In the genomic region with DNA sequence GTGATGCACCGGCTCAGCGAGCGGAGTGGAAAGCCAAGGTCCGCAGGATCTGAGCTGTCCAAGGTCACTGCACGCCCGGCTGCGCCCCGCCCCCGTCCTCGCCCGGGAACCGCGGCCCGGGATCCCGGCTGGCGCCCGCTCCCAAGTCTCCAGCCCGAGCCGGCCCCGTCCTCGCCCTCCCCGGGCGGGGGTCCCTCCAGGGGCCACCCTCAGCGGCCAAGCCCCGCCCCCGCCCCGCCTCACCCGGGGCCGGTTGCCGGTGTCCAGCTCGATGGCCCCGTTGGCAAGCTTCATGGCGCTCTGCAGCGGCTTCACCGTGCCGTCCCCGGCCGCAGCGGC, we compare ENCODE assay signal across 8 cellular contexts. TPM values are rescaled to one million over a fixed set of nuclear protein-coding genes. Genes with fewer than 3 reads are reported as not detected.
A peak's percentile ranks its signal among the peaks of the same experiment; 100 is the strongest.
DNase-seq lines count a peak whose midpoint lies in the region; ATAC-seq, FAIRE-seq and TF ChIP-seq lines count a peak whose summit lies in the region.

No MANE protein-coding gene starts in this region.

- no peaks in the 10 kb centered on the region for H3K9me3 Mint-ChIP-seq in CD4-positive, alpha-beta T cell

- dilution Hi-C loops in keratinocyte (cut with MboI; ENCODE audit: extremely low pct_ligation_motif_present, low sequenced_read_pairs), result no loop called here

- no peak for TF ChIP-seq POLR2A in body of pancreas (IDR thresholded peaks at IDR 0.05)

- H3K36me3 Mint-ChIP-seq in CD4-positive, alpha-beta T cell (ENCODE audit: low read depth), result peaks cover 27% of the 10 kb centered on the region

- H3K9ac ChIP-seq in HUES6 (ENCODE audit: low read length) (peak overlapping the region; percentile 86), keratinocyte (ENCODE audit: control insufficient read depth, extremely low read depth, insufficient read depth, low read length) (peak overlapping the region; percentile 74), stomach smooth muscle (ENCODE audit: low read length in 2 of 2) (peak overlapping the region; percentile 62 to 77)

- no peak for ATAC-seq in CD4-positive, alpha-beta T cell (ENCODE audit: poor library complexity)
- ATAC-seq in GM19463 (IDR thresholded peaks at IDR 0.05; ENCODE audit: unreplicated experiment) (peak; percentile 12), body of pancreas (peak; percentile 26)

- peak overlapping the region; percentile 79 for H3K27ac Mint-ChIP-seq in CD4-positive, alpha-beta T cell

- H3K36me3 ChIP-seq in HUES6 (ENCODE audit: control insufficient read depth, insufficient read depth, low read length) (peaks cover 20% of the 10 kb centered on the region), body of pancreas (replicated peaks in 1 of 2; ENCODE audit: insufficient read depth in 1 of 2, low read depth in 2 of 2) (peaks cover 0 to 5% of the 10 kb centered on the region in 2 donors), keratinocyte (ENCODE audit: control insufficient read depth in 2 of 2, extremely low read depth in 1 of 2, insufficient read depth in 2 of 2, low read length in 2 of 2) (peaks cover 5 to 14% of the 10 kb centered on the region in 2 experiments), stomach smooth muscle (ENCODE audit: control insufficient read depth in 2 of 2, insufficient read depth in 2 of 2, low read length in 2 of 2) (peaks cover 7 to 13% of the 10 kb centered on the region in 2 donors)

- H3K27me3 ChIP-seq in CD4-positive, alpha-beta T cell (ENCODE audit: control insufficient read depth, insufficient read depth, low read length), result no peaks in the 10 kb centered on the region
- H3K27me3 ChIP-seq in HUES6 (ENCODE audit: control insufficient read depth, insufficient read depth, low read length) (peaks cover 31% of the 10 kb centered on the region), body of pancreas (no peaks in the 10 kb centered on the region), keratinocyte (ENCODE audit: control insufficient read depth, extremely low read depth, insufficient read depth, low read length) (no peaks in the 10 kb centered on the region), stomach smooth muscle (ENCODE audit: control insufficient read depth in 1 of 2, insufficient read depth in 2 of 2, low read length in 2 of 2) (no peaks in the 10 kb centered on the region)

- CTCF ChIA-PET in CD4-positive, alpha-beta T cell (lab: Charles Lee), result interaction anchor here (1.0 to 1.9 kb wide), 2 partner anchors 15 to 20 kb away, joined by 4 to 7 read pairs; no protein-coding TSS in a partner anchor

- peak overlapping the region; percentile 86 for H3K4me3 ChIP-seq in HUES6 (ENCODE audit: low read depth, low read length)
- H3K4me3 ChIP-seq in body of pancreas, result peak overlapping the region; percentile 52 to 90
- peak overlapping the region; percentile 64 to 84 (median 83) for H3K4me3 ChIP-seq in keratinocyte (ENCODE audit: control insufficient read depth in 2 of 3, extremely low read depth in 1 of 3, insufficient read depth in 2 of 3, low read depth in 1 of 3, low read length in 3 of 3)
- H3K4me3 ChIP-seq in stomach smooth muscle (ENCODE audit: low read length in 2 of 2), result peak overlapping the region; percentile 68 to 85

- peak in 1 of 10 experiments; percentile 9 for DNase-seq in CD4-positive, alpha-beta T cell
- DNase-seq in body of pancreas (peak; percentile 61 to 67 (median 66)), keratinocyte (ENCODE audit: low read depth, low spot score) (no peak), GM19238 (ENCODE audit: insufficient read length, low spot score) (no peak), NCI-H774 (lab: John Stamatoyannopoulos, UW) (no peak)

- H3K79me2 ChIP-seq in keratinocyte (ENCODE audit: control insufficient read depth, insufficient read depth, low read length), result peaks cover 19% of the 10 kb centered on the region

- no peaks in the 10 kb centered on the region for H3K9me1 ChIP-seq in keratinocyte (ENCODE audit: control insufficient read depth, extremely low read depth, insufficient read depth, low read length)

- peaks cover 12% of the 10 kb centered on the region for H4K20me1 ChIP-seq in keratinocyte (ENCODE audit: control insufficient read depth, extremely low read depth, insufficient read depth, low read length)

- no peaks in the 10 kb centered on the region for H3K27me3 Mint-ChIP-seq in CD4-positive, alpha-beta T cell

- peak overlapping the region; percentile 94 for H3K27ac ChIP-seq in CD4-positive, alpha-beta T cell (ENCODE audit: low read depth, low read length)
- H3K27ac ChIP-seq in HUES6 (ENCODE audit: low read depth, low read length) (peak overlapping the region; percentile 68; the same call in 1 of the 2 replicates), body of pancreas (peak overlapping the region; percentile 83 to 98 (median 88)), keratinocyte (ENCODE audit: control insufficient read depth, insufficient read depth, low read length) (peak overlapping the region; percentile 47), stomach smooth muscle (ENCODE audit: low read length) (peak overlapping the region; percentile 84)

- peak overlapping the region; percentile 90 for H3K4me2 ChIP-seq in keratinocyte (ENCODE audit: control insufficient read depth, extremely low read depth, insufficient read depth, low read depth, low read length)

- FAIRE-seq in keratinocyte (lab: Jason Lieb, UNC), result no peak

- peaks cover 8% of the 10 kb centered on the region for H3K4me1 ChIP-seq in HUES6 (ENCODE audit: control insufficient read depth, insufficient read depth, low read length)
- H3K4me1 ChIP-seq in body of pancreas, result peaks cover 30% of the 10 kb centered on the region
- H3K4me1 ChIP-seq in keratinocyte (ENCODE audit: control insufficient read depth, extremely low read depth, insufficient read depth, low read length), result peaks cover 32% of the 10 kb centered on the region
- peaks cover 34% of the 10 kb centered on the region for H3K4me1 ChIP-seq in stomach smooth muscle (ENCODE audit: control insufficient read depth, insufficient read depth, low read length)

- no peaks in the 10 kb centered on the region for H3K9me3 ChIP-seq in CD4-positive, alpha-beta T cell (ENCODE audit: control insufficient read depth, low read length)
- H3K9me3 ChIP-seq in HUES6 (ENCODE audit: control insufficient read depth, insufficient read depth, low read depth, low read length), result no peaks in the 10 kb centered on the region
- no peaks in the 10 kb centered on the region for H3K9me3 ChIP-seq in body of pancreas
- H3K9me3 ChIP-seq in keratinocyte (ENCODE audit: control insufficient read depth, low read depth, low read length), result no peaks in the 10 kb centered on the region
- no peaks in the 10 kb centered on the region for H3K9me3 ChIP-seq in stomach smooth muscle (ENCODE audit: control insufficient read depth in 2 of 2, low read length in 2 of 2)

- H3K4me3 Mint-ChIP-seq in CD4-positive, alpha-beta T cell, result peak overlapping the region; percentile 87

- intact Hi-C loops in CD4-positive, alpha-beta T cell (cut with DNase I, micrococcal nuclease), result loop anchor here in 1 of 2 experiments (2.0 to 5.0 kb wide), 3 partner anchors 72 to 152 kb away; a partner anchor contains a TSS
- intact Hi-C loops in body of pancreas (cut with DNase I), result no loop called here

- peaks cover 32% of the 10 kb centered on the region for H3K4me1 Mint-ChIP-seq in CD4-positive, alpha-beta T cell (ENCODE audit: low read depth)

- peak overlapping the region; percentile 46 for H2AFZ ChIP-seq in keratinocyte (ENCODE audit: control insufficient read depth, low read length)

- POLR2A ChIA-PET in CD4-positive, alpha-beta T cell (lab: Charles Lee), result interaction anchor here (0.7 to 2.1 kb wide), 7 partner anchors 13 to 153 kb away, joined by 3 to 8 read pairs (median 6); a partner anchor contains a TSS

- WGBS in body of pancreas, 2 donors, result 1% methylated on average over 23 of the region's 39 CpGs; no CpG with 5 or more reads in 1 of the 2 donors

- TF ChIP-seq CTCF in CD4-positive, alpha-beta T cell (IDR thresholded peaks at IDR 0.05), result no peak
- TF ChIP-seq CTCF in body of pancreas (IDR thresholded peaks at IDR 0.05), result no peak
- no peak for TF ChIP-seq CTCF in keratinocyte (optimal IDR thresholded peaks at IDR 0.05 in 1 of 3, IDR thresholded peaks at IDR 0.05 in 1 of 3, conservative IDR thresholded peaks at IDR 0.05 in 1 of 3; ENCODE audit: extremely low read depth in 1 of 3, insufficient read depth in 2 of 3, low read length in 3 of 3)

RNA-seq across cellular contexts. Expression of a gene that starts 0.2 kb away (rescaled TPM):
- 10 to 100 TPM; 18.5 to 21.8 TPM for total RNA-seq in CD4-positive, alpha-beta T cell
- total RNA-seq in body of pancreas, result 10 to 100 TPM in 1 of 2 donors, 1 to 10 TPM in 1; 3.6 to 24.7 TPM
- polyA plus RNA-seq in keratinocyte, result 1.6 to 4.0 TPM (median 2.3 TPM) in 3 replicates
- 1.4 TPM for polyA plus RNA-seq in keratinocyte (2011; ENCODE audit: low read depth)
- 1.2 and 2.8 TPM in 2 replicates for polyA plus RNA-seq in keratinocyte (2011; cell fraction: cytosol; rRNA removed)
- polyA plus RNA-seq in keratinocyte (2011; cell fraction: nucleus; rRNA removed), result 7.8 and 12.0 TPM in 2 replicates
- 3.9 and 4.2 TPM in 2 replicates for polyA plus RNA-seq in keratinocyte (2012; ENCODE audit: low replicate concordance)
- polyA minus RNA-seq in keratinocyte, result 1.9 to 5.8 TPM (median 2.2 TPM) in 3 replicates
- polyA minus RNA-seq in keratinocyte (2011; cell fraction: cytosol; rRNA and poly(A)+ RNA removed), result 5.0 TPM
- polyA minus RNA-seq in keratinocyte (2011; cell fraction: nucleus; rRNA and poly(A)+ RNA removed), result 3.6 and 3.9 TPM in 2 replicates

RNA-seq across cellular contexts. Expression of a gene that starts 0.8 kb away (rescaled TPM):
- total RNA-seq in CD4-positive, alpha-beta T cell, result 100 to 1,000 TPM; 127 to 137 TPM
- total RNA-seq in body of pancreas, result 10 to 100 TPM; 20.8 to 41.2 TPM
- 9.3 to 17.9 TPM (median 11.3 TPM) in 3 replicates for polyA plus RNA-seq in keratinocyte
- polyA plus RNA-seq in keratinocyte (2011; ENCODE audit: low read depth), result 19.4 TPM
- polyA plus RNA-seq in keratinocyte (2011; cell fraction: cytosol; rRNA removed), result 3.4 and 7.4 TPM in 2 replicates
- polyA plus RNA-seq in keratinocyte (2011; cell fraction: nucleus; rRNA removed), result 48.4 and 58.6 TPM in 2 replicates
- polyA plus RNA-seq in keratinocyte (2012; ENCODE audit: low replicate concordance), result 10.5 and 13.0 TPM in 2 replicates
- 5.7 to 36.2 TPM (median 17.6 TPM) in 3 replicates for polyA minus RNA-seq in keratinocyte
- polyA minus RNA-seq in keratinocyte (2011; cell fraction: cytosol; rRNA and poly(A)+ RNA removed), result 8.1 TPM
- 21.3 and 26.8 TPM in 2 replicates for polyA minus RNA-seq in keratinocyte (2011; cell fraction: nucleus; rRNA and poly(A)+ RNA removed)

RNA-seq across cellular contexts. Expression of a gene that starts 19.0 kb away (rescaled TPM):
- total RNA-seq in CD4-positive, alpha-beta T cell, result 10 to 100 TPM; 26.1 to 28.3 TPM
- 10 to 100 TPM; 15.8 to 48.1 TPM for total RNA-seq in body of pancreas
- 1.7 to 3.9 TPM (median 2.8 TPM) in 3 replicates for polyA plus RNA-seq in keratinocyte
- 2.1 TPM for polyA plus RNA-seq in keratinocyte (2011; ENCODE audit: low read depth)
- polyA plus RNA-seq in keratinocyte (2011; cell fraction: cytosol; rRNA removed), result 1.4 and 4.8 TPM in 2 replicates
- 4.5 and 5.6 TPM in 2 replicates for polyA plus RNA-seq in keratinocyte (2011; cell fraction: nucleus; rRNA removed)
- polyA plus RNA-seq in keratinocyte (2012; ENCODE audit: low replicate concordance), result 3.4 and 3.8 TPM in 2 replicates
- 1.6 to 2.9 TPM (median 2.3 TPM) in 3 replicates for polyA minus RNA-seq in keratinocyte
- polyA minus RNA-seq in keratinocyte (2011; cell fraction: cytosol; rRNA and poly(A)+ RNA removed), result 12.9 TPM
- polyA minus RNA-seq in keratinocyte (2011; cell fraction: nucleus; rRNA and poly(A)+ RNA removed), result 4.1 and 6.8 TPM in 2 replicates

RNA-seq across cellular contexts. Expression of a gene that starts 34.0 kb away (rescaled TPM):
- 10 to 100 TPM; 58.9 to 62.8 TPM for total RNA-seq in CD4-positive, alpha-beta T cell
- total RNA-seq in body of pancreas, result 100 to 1,000 TPM in 1 of 2 donors, 10 to 100 TPM in 1; 47.5 to 105 TPM
- 30.6 to 40.1 TPM (median 37.0 TPM) in 3 replicates for polyA plus RNA-seq in keratinocyte
- polyA plus RNA-seq in keratinocyte (2011; ENCODE audit: low read depth), result 43.3 TPM
- polyA plus RNA-seq in keratinocyte (2011; cell fraction: cytosol; rRNA removed), result 9.6 and 19.5 TPM in 2 replicates
- 110 and 132 TPM in 2 replicates for polyA plus RNA-seq in keratinocyte (2011; cell fraction: nucleus; rRNA removed)
- polyA plus RNA-seq in keratinocyte (2012; ENCODE audit: low replicate concordance), result 36.5 and 84.1 TPM in 2 replicates
- polyA minus RNA-seq in keratinocyte, result 18.9 to 33.6 TPM (median 33.2 TPM) in 3 replicates
- 76.5 TPM for polyA minus RNA-seq in keratinocyte (2011; cell fraction: cytosol; rRNA and poly(A)+ RNA removed)
- 25.7 and 28.0 TPM in 2 replicates for polyA minus RNA-seq in keratinocyte (2011; cell fraction: nucleus; rRNA and poly(A)+ RNA removed)

Comparison
In these comparisons a context has a peak if more than half of its experiments do, and no peak if none do; other contexts are left out.
1. DNase-seq: peak in body of pancreas (4 of 4); none in keratinocyte (single experiment), GM19238 (single experiment) and NCI-H774 (single experiment).
2. Peak in every context shown above with its lines, with median percentiles within 50 percentile points of each other: H3K27ac ChIP-seq, H3K4me3 ChIP-seq and H3K9ac ChIP-seq.